Comparison of ENCODE assay signal across 2 cellular contexts in genomic region chr7:54565432-54565831, GRCh38.
TF ChIP-seq lines count a peak whose summit lies in the region.

No MANE protein-coding gene starts in this region.

TF ChIP-seq in GM23338, 12 proteins besides CTCF, POLR2A, EP300 and RAD21 (continued from another document):
- TF ChIP-seq ETS1 (IDR thresholded peaks at IDR 0.05) (no peak), POLR2AphosphoS5 (IDR thresholded peaks at IDR 0.05; ENCODE audit: low read depth) (no peak), NANOG (IDR thresholded peaks at IDR 0.05; ENCODE audit: borderline replicate concordance) (no peak), REST (IDR thresholded peaks at IDR 0.05; ENCODE audit: unreplicated experiment) (no peak), ZNF462 (CRISPR knock-in tag; IDR thresholded peaks at IDR 0.05) (no peak)

TF ChIP-seq in H1, 55 proteins besides CTCF, POLR2A, EP300 and RAD21 (continued from another document):
- TF ChIP-seq SIN3A (conservative IDR thresholded peaks at IDR 0.05 in 1 of 2, IDR thresholded peaks at IDR 0.05 in 1 of 2; ENCODE audit: low read depth in 1 of 2, low read length in 2 of 2) = no peak
- TF ChIP-seq MAFK (IDR thresholded peaks at IDR 0.05; ENCODE audit: low read depth, low read length) = no peak
- TF ChIP-seq EZH2 (IDR thresholded peaks at IDR 0.05; ENCODE audit: low read depth, low read length, severe bottlenecking) = no peak
- TF ChIP-seq RFX5 (IDR thresholded peaks at IDR 0.05; ENCODE audit: borderline replicate concordance, low read depth, low read length) = no peak
- no peak for TF ChIP-seq JUN (IDR thresholded peaks at IDR 0.05; ENCODE audit: low read depth, low read length)
- no peak for TF ChIP-seq CHD7 (IDR thresholded peaks at IDR 0.05; ENCODE audit: insufficient replicate concordance, low read length)
- no peak for TF ChIP-seq SUZ12 (IDR thresholded peaks at IDR 0.05; ENCODE audit: low read length)
- no peak for TF ChIP-seq USF2 (IDR thresholded peaks at IDR 0.05; ENCODE audit: low read length)
- TF ChIP-seq SP2 (IDR thresholded peaks at IDR 0.05; ENCODE audit: low read length) = no peak
- TF ChIP-seq CHD2 (IDR thresholded peaks at IDR 0.05; ENCODE audit: low read length) = no peak
- TF ChIP-seq CBX8 (IDR thresholded peaks at IDR 0.05; ENCODE audit: borderline replicate concordance, low read depth, low read length) = no peak
